ENCODE assay signal across 10 cellular contexts in the genomic region with DNA sequence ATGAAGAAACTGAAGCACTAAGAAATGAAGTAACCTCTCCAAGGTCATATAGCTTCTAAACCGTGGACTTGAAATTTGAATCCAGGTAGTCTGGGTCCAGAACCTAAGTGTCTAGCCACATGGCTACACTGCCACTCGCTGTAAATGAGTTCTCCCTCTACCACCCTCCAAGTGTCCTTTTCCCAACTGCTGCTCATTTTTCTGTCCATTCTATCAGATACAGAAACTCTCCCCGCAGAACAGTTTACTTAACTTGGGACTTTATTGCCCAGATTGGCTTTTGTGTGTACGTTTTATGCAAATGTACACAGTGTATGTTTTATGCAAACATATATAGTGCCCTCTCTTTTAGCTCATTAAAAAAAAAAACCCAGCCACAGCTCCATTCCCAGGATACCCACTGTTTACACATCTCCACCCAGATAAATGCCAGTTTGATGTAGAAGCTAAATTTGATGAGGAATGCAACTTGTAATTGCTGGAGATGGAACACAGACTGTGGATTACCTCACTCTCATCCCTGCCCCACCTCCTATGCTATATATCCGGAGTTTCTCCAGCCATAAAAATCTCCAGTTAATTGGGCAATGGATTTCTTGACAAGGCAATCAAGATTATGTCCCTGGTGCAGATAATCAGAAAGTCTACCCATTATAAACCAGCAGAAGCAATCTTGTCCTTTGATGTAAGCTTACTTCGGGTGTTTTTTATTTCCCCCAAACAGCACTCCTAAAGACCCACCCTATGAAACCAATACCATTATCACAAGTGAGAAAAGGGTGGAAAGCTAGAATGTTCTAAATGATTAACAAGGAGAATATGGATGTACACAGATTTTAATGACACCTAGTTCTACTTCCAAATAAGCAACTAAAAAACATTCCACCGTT. TPM values are rescaled to one million over a fixed set of nuclear protein-coding genes. Genes with fewer than 3 reads are reported as not detected.
A peak's percentile ranks its signal among the peaks of the same experiment; 100 is the strongest.
DNase-seq lines count a peak whose midpoint lies in the region; ATAC-seq and TF ChIP-seq lines count a peak whose summit lies in the region.
"Had no signal": no experiment of that assay in that cellular context is flagged by ENCODE, and none has a peak within 500 bp of the region (broad histone marks: within the 10 kb centered on the region; RNA-seq: fewer than 3 reads in every experiment).

No MANE protein-coding gene starts in this region.

- H3K9ac ChIP-seq in OCI-LY3 (ENCODE audit: low read length) = peak overlapping the region; percentile 71
- H3K9ac ChIP-seq in mesenchymal stem cell (ENCODE audit: low read length) = no peak overlapping the region

- DNase-seq in mesenchymal stem cell = peak; percentile 3
- DNase-seq in NCI-H1092 treated with DMSO at 0.1 percent for 48 hours (lab: John Stamatoyannopoulos, UW) = no peak
- DNase-seq in ureter (ENCODE audit: low spot score) = no peak
- DNase-seq in MV-4-11 (lab: John Stamatoyannopoulos, UW) = no peak
- DNase-seq: DMS79, NCI-H1048 had no signal

- H3K4ac ChIP-seq in mesenchymal stem cell (ENCODE audit: low read depth in 1 of 2, low read length in 2 of 2) = no peak overlapping the region

- no peak overlapping the region for H4K91ac ChIP-seq in mesenchymal stem cell (ENCODE audit: low read length)

- no peak overlapping the region for H3K4me3 ChIP-seq in HEK293 (ENCODE audit: low read depth, low read length)
- H3K4me3 ChIP-seq in OCI-LY3 (ENCODE audit: low read length) = peak overlapping the region; percentile 57
- H3K4me3 ChIP-seq in mesenchymal stem cell (ENCODE audit: insufficient read depth in 1 of 2, low read depth in 1 of 2, low read length in 2 of 2) = no peak overlapping the region
- H3K4me3 ChIP-seq: smooth muscle cell had no signal

- CTCF ChIA-PET in HEK293 (lab: Yijun Ruan, JAX) = interaction anchor here (0.6 to 0.9 kb wide), 2 partner anchors 18 to 134 kb away, joined by 3 read pairs; no protein-coding TSS in a partner anchor

- H2BK120ac ChIP-seq in mesenchymal stem cell (ENCODE audit: low read depth, low read length) = no peak overlapping the region

- H3K9me3 ChIP-seq in HEK293 (ENCODE audit: control insufficient read depth, insufficient read depth, low read depth, low read length) (no peaks in the 10 kb centered on the region), OCI-LY3 (ENCODE audit: insufficient read depth, low read length) (peaks cover 8% of the 10 kb centered on the region; the same call in 1 of the 2 replicates), mesenchymal stem cell (ENCODE audit: control insufficient read depth, low read length) (no peaks in the 10 kb centered on the region)

- POLR2A ChIA-PET in HEK293 (lab: Yijun Ruan, JAX) = no interaction called here

- H4K8ac ChIP-seq in mesenchymal stem cell (ENCODE audit: low read length) = no peak overlapping the region

- H3K4me1 ChIP-seq in HEK293 (ENCODE audit: control insufficient read depth, insufficient read depth, low read length) (no peaks in the 10 kb centered on the region), OCI-LY3 (ENCODE audit: low read length) (peaks cover 77% of the 10 kb centered on the region), mesenchymal stem cell (ENCODE audit: control insufficient read depth, insufficient read depth, low read depth, low read length) (peaks cover 11% of the 10 kb centered on the region)

- no peak overlapping the region for H3K27ac ChIP-seq in HEK293 (ENCODE audit: extremely low read depth, low read depth, low read length)
- peak overlapping the region; percentile 98 for H3K27ac ChIP-seq in OCI-LY3 (ENCODE audit: low read length)
- no peak overlapping the region for H3K27ac ChIP-seq in mesenchymal stem cell (ENCODE audit: low read length, poor library complexity, severe bottlenecking)

- no peak overlapping the region for H2BK15ac ChIP-seq in mesenchymal stem cell (ENCODE audit: low read depth, poor library complexity, severe bottlenecking)

- H2BK12ac ChIP-seq in mesenchymal stem cell (ENCODE audit: low read length in 2 of 2) = peak overlapping the region in 1 of 2 experiments; percentile 51

- H3K18ac ChIP-seq in mesenchymal stem cell (ENCODE audit: low read depth in 1 of 2, low read length in 2 of 2) = no peak overlapping the region

- 78% methylated on average over 5 of the region's 7 CpGs for WGBS in mesenchymal stem cell

- TF ChIP-seq CTCF in HEK293 (tag by site-specific recombination; IDR thresholded peaks at IDR 0.05) = no peak
- TF ChIP-seq CTCF in OCI-LY3 (IDR thresholded peaks at IDR 0.05; ENCODE audit: low read depth, low read length) = no peak

- H2BK5ac ChIP-seq in mesenchymal stem cell (ENCODE audit: low read depth, low read length, poor library complexity, severe bottlenecking) = no peak overlapping the region

- H3K79me1 ChIP-seq in mesenchymal stem cell (replicated peaks; ENCODE audit: low read length, poor library complexity, severe bottlenecking) = no peaks in the 10 kb centered on the region

- peak overlapping the region; percentile 55 for H2AFZ ChIP-seq in OCI-LY3 (ENCODE audit: low read depth, low read length)
- no peak overlapping the region for H2AFZ ChIP-seq in mesenchymal stem cell (ENCODE audit: low read depth, low read length)

- H3K14ac ChIP-seq in mesenchymal stem cell (ENCODE audit: low read length in 2 of 2) = no peak overlapping the region

- peak; percentile 1 for ATAC-seq in GM18520 (IDR thresholded peaks at IDR 0.05; ENCODE audit: unreplicated experiment)

- H3K23ac ChIP-seq in mesenchymal stem cell (ENCODE audit: low read length in 2 of 2) = no peak overlapping the region

- no peaks in the 10 kb centered on the region for H3K36me3 ChIP-seq in HEK293 (ENCODE audit: control insufficient read depth in 2 of 2, insufficient read depth in 1 of 2, low read length in 2 of 2)
- peaks cover 36% of the 10 kb centered on the region for H3K36me3 ChIP-seq in OCI-LY3 (replicated peaks; ENCODE audit: low read depth, low read length)
- no peaks in the 10 kb centered on the region for H3K36me3 ChIP-seq in mesenchymal stem cell (ENCODE audit: control insufficient read depth in 1 of 2, insufficient read depth in 2 of 2, low read depth in 1 of 2, low read length in 2 of 2)

- H3K4me2 ChIP-seq in OCI-LY3 (ENCODE audit: low read length) (peak overlapping the region; percentile 75), mesenchymal stem cell (ENCODE audit: low read length, poor library complexity, severe bottlenecking) (no peak overlapping the region)
- H3K4me2 ChIP-seq: smooth muscle cell had no signal

- H3K79me2 ChIP-seq in OCI-LY3 (ENCODE audit: low read length) = no peaks in the 10 kb centered on the region

- H3K27me3 ChIP-seq in OCI-LY3 (ENCODE audit: low read depth, low read length) (no peaks in the 10 kb centered on the region), mesenchymal stem cell (ENCODE audit: control insufficient read depth in 1 of 2, insufficient read depth in 1 of 2, low read length in 2 of 2) (no peaks in the 10 kb centered on the region)

- H4K20me1 ChIP-seq in OCI-LY3 (ENCODE audit: insufficient read depth, low read length) = no peaks in the 10 kb centered on the region

- H2AK5ac ChIP-seq in mesenchymal stem cell (ENCODE audit: low read length, severe bottlenecking) = no peak overlapping the region

TF ChIP-seq in HEK293, 187 proteins besides CTCF, POLR2A, EP300 and RAD21 (continues in another document):
- TF ChIP-seq ZNF324 (tag by site-specific recombination; IDR thresholded peaks at IDR 0.05) (no peak), ZNF670 (tag by site-specific recombination; IDR thresholded peaks at IDR 0.05; ENCODE audit: low read depth) (no peak), ZNF416 (tag by site-specific recombination; IDR thresholded peaks at IDR 0.05) (no peak), SCRT2 (tag by site-specific recombination; IDR thresholded peaks at IDR 0.05) (no peak), ZNF133 (tag by site-specific recombination; IDR thresholded peaks at IDR 0.05) (no peak), SP7 (tag by site-specific recombination; IDR thresholded peaks at IDR 0.05) (0 out of 2 replicates have a peak, but pooled peaks have one; percentile 59), ZIC2 (tag by site-specific recombination; IDR thresholded peaks at IDR 0.05) (no peak)
- TF ChIP-seq, protein P1, sequence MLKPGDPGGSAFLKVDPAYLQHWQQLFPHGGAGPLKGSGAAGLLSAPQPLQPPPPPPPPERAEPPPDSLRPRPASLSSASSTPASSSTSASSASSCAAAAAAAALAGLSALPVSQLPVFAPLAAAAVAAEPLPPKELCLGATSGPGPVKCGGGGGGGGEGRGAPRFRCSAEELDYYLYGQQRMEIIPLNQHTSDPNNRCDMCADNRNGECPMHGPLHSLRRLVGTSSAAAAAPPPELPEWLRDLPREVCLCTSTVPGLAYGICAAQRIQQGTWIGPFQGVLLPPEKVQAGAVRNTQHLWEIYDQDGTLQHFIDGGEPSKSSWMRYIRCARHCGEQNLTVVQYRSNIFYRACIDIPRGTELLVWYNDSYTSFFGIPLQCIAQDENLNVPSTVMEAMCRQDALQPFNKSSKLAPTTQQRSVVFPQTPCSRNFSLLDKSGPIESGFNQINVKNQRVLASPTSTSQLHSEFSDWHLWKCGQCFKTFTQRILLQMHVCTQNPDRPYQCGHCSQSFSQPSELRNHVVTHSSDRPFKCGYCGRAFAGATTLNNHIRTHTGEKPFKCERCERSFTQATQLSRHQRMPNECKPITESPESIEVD (tag by site-specific recombination; IDR thresholded peaks at IDR 0.05) = 0 out of 2 replicates have a peak, but pooled peaks have one; percentile 14
- TF ChIP-seq, protein P2, sequence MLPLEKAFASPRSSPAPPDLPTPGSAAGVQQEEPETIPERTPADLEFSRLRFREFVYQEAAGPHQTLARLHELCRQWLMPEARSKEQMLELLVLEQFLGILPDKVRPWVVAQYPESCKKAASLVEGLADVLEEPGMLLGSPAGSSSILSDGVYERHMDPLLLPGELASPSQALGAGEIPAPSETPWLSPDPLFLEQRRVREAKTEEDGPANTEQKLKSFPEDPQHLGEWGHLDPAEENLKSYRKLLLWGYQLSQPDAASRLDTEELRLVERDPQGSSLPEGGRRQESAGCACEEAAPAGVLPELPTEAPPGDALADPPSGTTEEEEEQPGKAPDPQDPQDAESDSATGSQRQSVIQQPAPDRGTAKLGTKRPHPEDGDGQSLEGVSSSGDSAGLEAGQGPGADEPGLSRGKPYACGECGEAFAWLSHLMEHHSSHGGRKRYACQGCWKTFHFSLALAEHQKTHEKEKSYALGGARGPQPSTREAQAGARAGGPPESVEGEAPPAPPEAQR (tag by site-specific recombination; IDR thresholded peaks at IDR 0.05) = no peak

RNA-seq across cellular contexts. Expression of a gene that starts 42.0 kb away (rescaled TPM):
- 229 TPM for polyA plus RNA-seq in mesenchymal stem cell (2013, experiment 1 of 2)
- polyA plus RNA-seq in mesenchymal stem cell (2013, experiment 2 of 2) = 221 TPM
- 154 TPM for total RNA-seq in ureter
